26 cellular contexts compared by ENCODE assay signal in the genomic region with DNA sequence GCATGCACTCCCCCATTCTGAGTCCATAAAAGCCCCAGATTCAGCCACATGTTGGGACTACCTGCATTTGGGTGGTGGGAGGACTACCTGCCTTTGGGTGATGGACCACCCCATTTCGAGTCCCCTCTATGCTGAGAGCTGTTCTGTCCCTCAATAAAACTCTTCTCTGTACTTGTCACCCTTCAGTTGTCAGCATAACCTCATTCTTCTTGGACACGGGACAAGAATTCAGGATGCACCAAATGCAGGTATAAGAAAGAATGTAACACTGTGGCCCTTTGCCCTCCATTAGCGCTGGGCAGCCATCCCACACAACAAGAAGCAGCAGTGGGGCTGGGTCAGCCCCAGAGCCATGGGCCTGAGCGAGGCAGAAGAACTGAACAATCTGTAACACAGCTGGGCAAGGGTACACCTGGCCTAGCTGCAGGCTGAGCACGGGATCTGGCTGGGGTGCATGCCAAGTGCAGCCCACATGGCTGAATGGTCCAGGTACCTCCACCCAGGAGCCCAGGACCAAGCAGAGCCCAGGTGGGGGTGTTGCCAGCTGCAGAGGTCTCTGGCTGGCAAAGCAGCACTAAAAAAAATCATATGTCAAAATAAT.
A peak's percentile ranks its signal among the peaks of the same experiment; 100 is the strongest.
DNase-seq lines count a peak whose midpoint lies in the region; ATAC-seq and TF ChIP-seq lines count a peak whose summit lies in the region.
"Had no signal": no experiment of that assay in that cellular context is flagged by ENCODE, and none has a peak within 500 bp of the region (broad histone marks: within the 10 kb centered on the region; RNA-seq: fewer than 3 reads in every experiment).

No MANE protein-coding gene starts in this region.

- H3K79me2 ChIP-seq in trophoblast cell (ENCODE audit: control insufficient read depth, insufficient read depth, low read length, poor library complexity) = no peaks in the 10 kb centered on the region
- no peaks in the 10 kb centered on the region for H3K79me2 ChIP-seq in PC-9 (ENCODE audit: low read depth)
- no peaks in the 10 kb centered on the region for H3K79me2 ChIP-seq in SK-N-SH (ENCODE audit: insufficient read depth)
- H3K79me2 ChIP-seq in PC-3 (ENCODE audit: low read length) = no peaks in the 10 kb centered on the region

- no peak overlapping the region for H3K4ac ChIP-seq in trophoblast cell (ENCODE audit: low read depth, low read length)

- H3K27ac Mint-ChIP-seq in endothelial cell (ENCODE audit: unreplicated experiment) = no peak overlapping the region
- H3K27ac Mint-ChIP-seq: CD4-positive, alpha-beta T cell had no signal

- no peaks in the 10 kb centered on the region for H3K4me1 ChIP-seq in trophoblast cell (ENCODE audit: control insufficient read depth in 1 of 2, insufficient read depth in 2 of 2, low read length in 2 of 2)
- H3K4me1 ChIP-seq in PC-9 (replicated peaks; ENCODE audit: insufficient read depth) = no peaks in the 10 kb centered on the region
- H3K4me1 ChIP-seq in SK-N-SH (ENCODE audit: control insufficient read depth in 1 of 2, insufficient read depth in 2 of 2, low read depth in 1 of 2, low read length in 1 of 2) = no peaks in the 10 kb centered on the region
- H3K4me1 ChIP-seq in PC-3 (ENCODE audit: insufficient read depth, low read length) = no peaks in the 10 kb centered on the region

- H3K36me3 ChIP-seq in trophoblast cell (ENCODE audit: control insufficient read depth in 1 of 2, insufficient read depth in 2 of 2, low read length in 2 of 2) (peaks cover 3 to 6% of the 10 kb centered on the region in 2 experiments), PC-9 (ENCODE audit: low read depth) (0 out of 2 replicates have a peak, but pooled peaks cover 7% of the 10 kb centered on the region), SK-N-SH (replicated peaks in 1 of 2; ENCODE audit: control insufficient read depth in 1 of 2, insufficient read depth in 2 of 2, low read length in 1 of 2) (peaks cover 18 to 44% of the 10 kb centered on the region in 2 experiments), PC-3 (ENCODE audit: low read depth, low read length) (peaks cover 52% of the 10 kb centered on the region)

- no peak overlapping the region for H3K18ac ChIP-seq in trophoblast cell (ENCODE audit: low read length)

- no peak overlapping the region for H2BK5ac ChIP-seq in trophoblast cell (ENCODE audit: low read depth, low read length, poor library complexity)

- peak overlapping the region; percentile 0 for H3K4me3 Mint-ChIP-seq in endothelial cell (ENCODE audit: unreplicated experiment)
- H3K4me3 Mint-ChIP-seq: CD4-positive, alpha-beta T cell had no signal

- no peak overlapping the region for H4K8ac ChIP-seq in trophoblast cell (ENCODE audit: low read depth, low read length)

- peak; percentile 4 for DNase-seq in ELF-1 (ENCODE audit: low read depth, low spot score)
- peak; percentile 3 for DNase-seq in M059J (ENCODE audit: low read depth)
- no peak for DNase-seq in endothelial cell (ENCODE audit: low spot score)
- DNase-seq in trophoblast cell = no peak
- no peak for DNase-seq in PC-9
- DNase-seq in SK-N-SH = no peak
- DNase-seq in PC-3 = no peak
- DNase-seq: AML-193; CD4-positive, alpha-beta T cell; COR-L47; DMS 273 treated with DMSO at 0.1 percent for 48 hours; DND-41; GOT3; HCEC 1CT; NCI-H1092 treated with DMSO at 0.1 percent for 48 hours; NCI-H1436; NCI-H187; NCI-H2081 treated with DMSO at 0.1 percent for 48 hours; NCI-H524; NCI-H774; SHP77 treated with DMSO at 0.1 percent for 48 hours had no signal

- TF ChIP-seq EP300 in SK-N-SH (IDR thresholded peaks at IDR 0.05; ENCODE audit: borderline replicate concordance in 1 of 2, low read depth in 1 of 2, low read length in 1 of 2) = no peak

- H3K9me3 ChIP-seq in trophoblast cell (ENCODE audit: insufficient read depth, low read depth, low read length) = peaks cover 8% of the 10 kb centered on the region
- H3K9me3 ChIP-seq in PC-9 (ENCODE audit: insufficient read depth, low read depth) = peaks cover 6% of the 10 kb centered on the region; the same call in 1 of the 2 replicates
- H3K9me3 ChIP-seq in SK-N-SH = no peaks in the 10 kb centered on the region; the same call in none of the 2 replicates
- H3K9me3 ChIP-seq in PC-3 (ENCODE audit: low read length) = peaks cover 25% of the 10 kb centered on the region

- WGBS in trophoblast cell (ENCODE audit: extremely low coverage, insufficient coverage, insufficient read length) = no CpG with 5 or more reads among the region's 5 CpGs
- WGBS in SK-N-SH (ENCODE audit: low lambda C conversion rate) = 83% methylated on average over 3 of the region's 5 CpGs

- CTCF ChIA-PET in PC-9 (lab: Charles Lee) (no interaction called here), SK-N-SH (lab: Yijun Ruan, JAX) (no interaction called here), PC-3 (lab: Charles Lee) (no interaction called here)

- no peak overlapping the region for H3K23ac ChIP-seq in trophoblast cell (ENCODE audit: low read length)

- H2AFZ ChIP-seq in trophoblast cell (ENCODE audit: insufficient read depth, low read length, poor library complexity) = no peak overlapping the region
- H2AFZ ChIP-seq in PC-9 = no peak overlapping the region
- H2AFZ ChIP-seq in SK-N-SH (ENCODE audit: low read depth) = no peak overlapping the region
- H2AFZ ChIP-seq in PC-3 (ENCODE audit: low read length) = no peak overlapping the region

- no peaks in the 10 kb centered on the region; the same call in 1 of the 2 replicates for H3F3A ChIP-seq in PC-9 (ENCODE audit: insufficient read depth, low read depth)
- peaks cover 3% of the 10 kb centered on the region for H3F3A ChIP-seq in SK-N-SH (replicated peaks; ENCODE audit: insufficient read depth)
- H3F3A ChIP-seq in PC-3 (ENCODE audit: low read length, unreplicated experiment) = no peaks in the 10 kb centered on the region

- H4K20me1 ChIP-seq in PC-9 (ENCODE audit: insufficient read depth) (no peaks in the 10 kb centered on the region), SK-N-SH (ENCODE audit: insufficient read depth) (no peaks in the 10 kb centered on the region), PC-3 (ENCODE audit: low read length) (no peaks in the 10 kb centered on the region)
- H4K20me1 ChIP-seq: BLaER1 treated with 17β-estradiol and CSF1 and Interleukin-3, amounts not matched to agents 10 nM and 100 nM had no signal

- no peak for TF ChIP-seq RAD21 in SK-N-SH (IDR thresholded peaks at IDR 0.05; ENCODE audit: low read length)

- BruUV-seq in PC-9 (replicated peaks; lab: Mats Ljungman, UMichigan) (no TSS peak), PC-3 (replicated peaks; lab: Mats Ljungman, UMichigan) (no TSS peak)

- H3K14ac ChIP-seq in trophoblast cell (ENCODE audit: low read length) = no peak overlapping the region

- peak overlapping the region; percentile 14 for H3K4me3 ChIP-seq in trophoblast cell (ENCODE audit: low read depth, low read length)
- H3K4me3 ChIP-seq in PC-9 = no peak overlapping the region
- H3K4me3 ChIP-seq in SK-N-SH (ENCODE audit: low read depth in 2 of 2, low read length in 1 of 2) = no peak overlapping the region; a peak in 1 of 4 replicates
- no peak overlapping the region for H3K4me3 ChIP-seq in PC-3 (ENCODE audit: low read length)
- H3K4me3 ChIP-seq: BLaER1 treated with 17β-estradiol and CSF1 and Interleukin-3, amounts not matched to agents 10 nM and 100 nM had no signal

- H3K36me3 Mint-ChIP-seq in endothelial cell (ENCODE audit: low read depth, unreplicated experiment) = peaks cover 39% of the 10 kb centered on the region

- no peak overlapping the region for H3K27ac ChIP-seq in trophoblast cell (ENCODE audit: low read depth, low read length)
- no peak overlapping the region for H3K27ac ChIP-seq in PC-9
- no peak overlapping the region for H3K27ac ChIP-seq in SK-N-SH (ENCODE audit: low read depth in 2 of 2, low read length in 1 of 2)
- no peak overlapping the region for H3K27ac ChIP-seq in PC-3 (ENCODE audit: low read length)
- H3K27ac ChIP-seq: BLaER1 treated with 17β-estradiol and CSF1 and Interleukin-3, amounts not matched to agents 10 nM and 100 nM; HL-60; RWPE1 had no signal

- no peak overlapping the region for H2BK12ac ChIP-seq in trophoblast cell (ENCODE audit: low read length)

- H3K4me2 ChIP-seq in trophoblast cell (ENCODE audit: low read length) (no peak overlapping the region), PC-9 (no peak overlapping the region), SK-N-SH (no peak overlapping the region), PC-3 (ENCODE audit: low read length) (no peak overlapping the region)
- H3K4me2 ChIP-seq: BLaER1 treated with 17β-estradiol and CSF1 and Interleukin-3, amounts not matched to agents 10 nM and 100 nM had no signal

- no peak overlapping the region for H4K91ac ChIP-seq in trophoblast cell (ENCODE audit: low read depth, low read length)

- H3K9me3 Mint-ChIP-seq in endothelial cell (ENCODE audit: unreplicated experiment) = peaks cover 6% of the 10 kb centered on the region

- TF ChIP-seq CTCF in endothelial cell (IDR thresholded peaks at IDR 0.05; ENCODE audit: unreplicated experiment) (no peak), PC-9 (conservative IDR thresholded peaks at IDR 0.05) (no peak), SK-N-SH (IDR thresholded peaks at IDR 0.05) (no peak), PC-3 (conservative IDR thresholded peaks at IDR 0.05; ENCODE audit: low read depth, low read length) (no peak)

- H3K9me2 ChIP-seq in PC-9 (ENCODE audit: insufficient read depth) (no peaks in the 10 kb centered on the region), SK-N-SH (no peaks in the 10 kb centered on the region), PC-3 (replicated peaks; ENCODE audit: low read length) (no peaks in the 10 kb centered on the region)

- intact Hi-C loops in PC-9 (cut with micrococcal nuclease; ENCODE audit: unreplicated experiment) = no loop called here
- intact Hi-C loops in PC-3 (cut with micrococcal nuclease) = no loop called here

- POLR2A ChIA-PET in PC-9 (lab: Charles Lee; ENCODE audit: unreplicated experiment) = no interaction called here
- POLR2A ChIA-PET in SK-N-SH (lab: Yijun Ruan, JAX) = no interaction called here
- POLR2A ChIA-PET in PC-3 (lab: Charles Lee; ENCODE audit: unreplicated experiment) = no interaction called here

- no peaks in the 10 kb centered on the region for H3K27me3 ChIP-seq in trophoblast cell (ENCODE audit: insufficient read depth, low read length)
- H3K27me3 ChIP-seq in PC-9 (ENCODE audit: insufficient read depth, low read depth) = no peaks in the 10 kb centered on the region
- no peaks in the 10 kb centered on the region for H3K27me3 ChIP-seq in SK-N-SH (ENCODE audit: insufficient read depth)
- H3K27me3 ChIP-seq in PC-3 (ENCODE audit: low read length) = no peaks in the 10 kb centered on the region
- H3K27me3 ChIP-seq: BLaER1 treated with 17β-estradiol and CSF1 and Interleukin-3, amounts not matched to agents 10 nM and 100 nM had no signal

- H3K9ac ChIP-seq in trophoblast cell (ENCODE audit: low read length) (no peak overlapping the region), SK-N-SH (no peak overlapping the region), PC-3 (ENCODE audit: low read length) (no peak overlapping the region)
- H3K9ac ChIP-seq: BLaER1 treated with 17β-estradiol and CSF1 and Interleukin-3, amounts not matched to agents 10 nM and 100 nM had no signal

- no peaks in the 10 kb centered on the region for H3K79me1 ChIP-seq in trophoblast cell (ENCODE audit: low read length)

- H3K27me3 Mint-ChIP-seq in endothelial cell (ENCODE audit: unreplicated experiment) = no peaks in the 10 kb centered on the region
- H3K27me3 Mint-ChIP-seq: CD4-positive, alpha-beta T cell had no signal

- ATAC-seq in GM21723 (IDR thresholded peaks at IDR 0.05; ENCODE audit: unreplicated experiment) (no peak), PC-3 (no peak)
- ATAC-seq: Panc1 had no signal

- H2BK120ac ChIP-seq in trophoblast cell (ENCODE audit: insufficient read depth, low read length, poor library complexity) = no peak overlapping the region

- H4K12ac ChIP-seq in trophoblast cell (ENCODE audit: low read depth, low read length) = no peak overlapping the region

- no peaks in the 10 kb centered on the region for H3K4me1 Mint-ChIP-seq in endothelial cell (ENCODE audit: unreplicated experiment)

- H2AK5ac ChIP-seq in trophoblast cell (ENCODE audit: low read length) = no peak overlapping the region

Comparison
In these comparisons a context has a peak if more than half of its experiments do, and no peak if none do; other contexts are left out.
1. DNase-seq: peak in ELF-1 (single experiment) and M059J (single experiment); none in endothelial cell (single experiment), trophoblast cell (0 of 2), PC-9 (0 of 2), SK-N-SH (single experiment) and PC-3 (single experiment).